ENCODE assay signal across 18 cellular contexts in genomic region chr7:20276705-20277472, GRCh38. TPM values are rescaled to one million over a fixed set of nuclear protein-coding genes. Genes with fewer than 3 reads are reported as not detected.
A peak's percentile ranks its signal among the peaks of the same experiment; 100 is the strongest.
DNase-seq lines count a peak whose midpoint lies in the region; ATAC-seq lines count a peak whose summit lies in the region.
"Had no signal": no experiment of that assay in that cellular context is flagged by ENCODE, and none has a peak within 500 bp of the region (broad histone marks: within the 10 kb centered on the region; RNA-seq: fewer than 3 reads in every experiment).

No MANE protein-coding gene starts in this region.

- H3K27me3 Mint-ChIP-seq in T-helper 1 cell treated with Interleukin-12 subunit alpha and Interleukin-12 subunit beta and Interleukin-4 antibody, amounts not matched to agents 30 μg/mL and 1 μg/mL, for 36 hours (ENCODE audit: low read depth) = no peaks in the 10 kb centered on the region
- H3K27me3 Mint-ChIP-seq in stimulated activated naive CD8-positive, alpha-beta T cell treated with anti-CD3 and anti-CD28 coated beads, Interleukin-15, amount 100 ng/mL, for 72 hours = no peaks in the 10 kb centered on the region
- H3K27me3 Mint-ChIP-seq in activated CD8-positive, alpha-beta T cell treated with anti-CD3 and anti-CD28 coated beads, Interleukin-2, amount 10 ng/mL, durations not matched to agents 7 days and 5 days (ENCODE audit: low read depth) = no peaks in the 10 kb centered on the region

- H3K9me3 Mint-ChIP-seq in T-helper 1 cell treated with Interleukin-12 subunit alpha and Interleukin-12 subunit beta and Interleukin-4 antibody, amounts not matched to agents 30 μg/mL and 1 μg/mL, for 36 hours = no peaks in the 10 kb centered on the region
- no peaks in the 10 kb centered on the region for H3K9me3 Mint-ChIP-seq in stimulated activated naive CD8-positive, alpha-beta T cell treated with anti-CD3 and anti-CD28 coated beads, Interleukin-15, amount 100 ng/mL, for 72 hours
- no peaks in the 10 kb centered on the region for H3K9me3 Mint-ChIP-seq in activated CD8-positive, alpha-beta T cell treated with anti-CD3 and anti-CD28 coated beads, Interleukin-2, amount 10 ng/mL, durations not matched to agents 7 days and 5 days (ENCODE audit: insufficient read depth)
- H3K9me3 Mint-ChIP-seq: CD8-positive, alpha-beta T cell; HFFc6 had no signal

- CTCF ChIA-PET in activated CD8-positive, alpha-beta T cell treated with anti-CD3 and anti-CD28 coated beads, Interleukin-2, amount 10 ng/mL, durations not matched to agents 7 days and 5 days (lab: Charles Lee) = interaction anchor here (1.0 kb wide), 1 partner anchor 568 kb away, joined by 3 read pairs; the partner anchor contains the start of gene POLR1F

- DNase-seq in T-helper 1 cell (no peak), left ventricle myocardium superior (no peak)
- no peak for DNase-seq in stimulated activated naive CD8-positive, alpha-beta T cell treated with anti-CD3 and anti-CD28 coated beads, Interleukin-15, amount 100 ng/mL, for 72 hours
- no peak for DNase-seq in stimulated activated naive CD8-positive, alpha-beta T cell treated with anti-CD3 and anti-CD28 coated beads, Interleukin-15, Interleukin-2, amounts not matched to agents 100 U/mL and 50 U/mL, for 24 hours
- no peak for DNase-seq in activated CD8-positive, alpha-beta T cell treated with anti-CD3 and anti-CD28 coated beads, Interleukin-2, amount 10 ng/mL, durations not matched to agents 7 days and 5 days
- DNase-seq: CD8-positive, alpha-beta T cell; DMS79; GOT3; HFFc6; Kasumi-1; MM.1S; NCI-H187 treated with DMSO at 0.1 percent for 48 hours; NCI-H748 treated with DMSO at 0.1 percent for 48 hours; Peyer's patch had no signal

- no peaks in the 10 kb centered on the region for H3K4me1 Mint-ChIP-seq in T-helper 1 cell treated with Interleukin-12 subunit alpha and Interleukin-12 subunit beta and Interleukin-4 antibody, amounts not matched to agents 30 μg/mL and 1 μg/mL, for 36 hours (ENCODE audit: low read depth)
- H3K4me1 Mint-ChIP-seq in stimulated activated naive CD8-positive, alpha-beta T cell treated with anti-CD3 and anti-CD28 coated beads, Interleukin-15, amount 100 ng/mL, for 72 hours = no peaks in the 10 kb centered on the region
- no peaks in the 10 kb centered on the region for H3K4me1 Mint-ChIP-seq in activated CD8-positive, alpha-beta T cell treated with anti-CD3 and anti-CD28 coated beads, Interleukin-2, amount 10 ng/mL, durations not matched to agents 7 days and 5 days (ENCODE audit: low read depth)

- peak overlapping the region; percentile 3 for H3K27ac Mint-ChIP-seq in T-helper 1 cell treated with Interleukin-12 subunit alpha and Interleukin-12 subunit beta and Interleukin-4 antibody, amounts not matched to agents 30 μg/mL and 1 μg/mL, for 36 hours
- no peak overlapping the region for H3K27ac Mint-ChIP-seq in stimulated activated naive CD8-positive, alpha-beta T cell treated with anti-CD3 and anti-CD28 coated beads, Interleukin-15, amount 100 ng/mL, for 72 hours
- no peak overlapping the region for H3K27ac Mint-ChIP-seq in activated CD8-positive, alpha-beta T cell treated with anti-CD3 and anti-CD28 coated beads, Interleukin-2, amount 10 ng/mL, durations not matched to agents 7 days and 5 days
- H3K27ac Mint-ChIP-seq: CD8-positive, alpha-beta T cell; HFFc6 had no signal

- POLR2A ChIA-PET in activated CD8-positive, alpha-beta T cell treated with anti-CD3 and anti-CD28 coated beads, Interleukin-2, amount 10 ng/mL, durations not matched to agents 7 days and 5 days (lab: Charles Lee) = no interaction called here

- peak; percentile 62 for ATAC-seq in stimulated activated naive CD8-positive, alpha-beta T cell treated with anti-CD3 and anti-CD28 coated beads, Interleukin-15, amount 100 ng/mL, for 72 hours
- ATAC-seq in stimulated activated naive CD8-positive, alpha-beta T cell treated with anti-CD3 and anti-CD28 coated beads, Interleukin-15, Interleukin-2, amounts not matched to agents 100 U/mL and 50 U/mL, for 24 hours = no peak
- ATAC-seq in activated CD8-positive, alpha-beta T cell treated with anti-CD3 and anti-CD28 coated beads, Interleukin-2, amount 10 ng/mL, durations not matched to agents 7 days and 5 days = peak; percentile 60
- ATAC-seq in left ventricle myocardium superior (no peak), GM19467 (IDR thresholded peaks at IDR 0.05; ENCODE audit: unreplicated experiment) (no peak), HG02759 (IDR thresholded peaks at IDR 0.05; ENCODE audit: unreplicated experiment) (no peak)
- ATAC-seq: CD8-positive, alpha-beta T cell; Right ventricle myocardium inferior had no signal

- intact Hi-C loops in left ventricle myocardium superior (cut with micrococcal nuclease) = no loop called here

- no peak overlapping the region for H3K4me3 Mint-ChIP-seq in T-helper 1 cell treated with Interleukin-12 subunit alpha and Interleukin-12 subunit beta and Interleukin-4 antibody, amounts not matched to agents 30 μg/mL and 1 μg/mL, for 36 hours
- no peak overlapping the region for H3K4me3 Mint-ChIP-seq in stimulated activated naive CD8-positive, alpha-beta T cell treated with anti-CD3 and anti-CD28 coated beads, Interleukin-15, amount 100 ng/mL, for 72 hours
- no peak overlapping the region for H3K4me3 Mint-ChIP-seq in activated CD8-positive, alpha-beta T cell treated with anti-CD3 and anti-CD28 coated beads, Interleukin-2, amount 10 ng/mL, durations not matched to agents 7 days and 5 days
- H3K4me3 Mint-ChIP-seq: CD8-positive, alpha-beta T cell; HFFc6 had no signal

- no peaks in the 10 kb centered on the region for H3K36me3 Mint-ChIP-seq in T-helper 1 cell treated with Interleukin-12 subunit alpha and Interleukin-12 subunit beta and Interleukin-4 antibody, amounts not matched to agents 30 μg/mL and 1 μg/mL, for 36 hours (ENCODE audit: low read depth)
- no peaks in the 10 kb centered on the region for H3K36me3 Mint-ChIP-seq in activated CD8-positive, alpha-beta T cell treated with anti-CD3 and anti-CD28 coated beads, Interleukin-2, amount 10 ng/mL, durations not matched to agents 7 days and 5 days (ENCODE audit: low read depth)
- H3K36me3 Mint-ChIP-seq: CD8-positive, alpha-beta T cell had no signal

RNA-seq across cellular contexts. Expression of gene ITGB8, which starts 53.8 kb away (rescaled TPM):
- not detected for total RNA-seq in activated CD8-positive, alpha-beta T cell treated with anti-CD3 and anti-CD28 coated beads, Interleukin-2, amount 10 ng/mL, durations not matched to agents 7 days and 5 days
- total RNA-seq in left ventricle myocardium superior = 4.8 TPM
- total RNA-seq: CD8-positive, alpha-beta T cell; HFFc6 had no signal

RNA-seq across cellular contexts. Expression of gene MACC1, which starts 59.7 kb away (rescaled TPM):
- total RNA-seq in activated CD8-positive, alpha-beta T cell treated with anti-CD3 and anti-CD28 coated beads, Interleukin-2, amount 10 ng/mL, durations not matched to agents 7 days and 5 days = under 1 TPM; 0.39 to 0.55 TPM
- 0.05 TPM for total RNA-seq in left ventricle myocardium superior
- total RNA-seq: HFFc6 had no signal

Comparison
In these comparisons a context has a peak if more than half of its experiments do, and no peak if none do; other contexts are left out.
1. ATAC-seq: peak in stimulated activated naive CD8-positive, alpha-beta T cell treated with anti-CD3 and anti-CD28 coated beads, Interleukin-15, amount 100 ng/mL, for 72 hours (single experiment) and activated CD8-positive, alpha-beta T cell treated with anti-CD3 and anti-CD28 coated beads, Interleukin-2, amount 10 ng/mL, durations not matched to agents 7 days and 5 days (single experiment); none in stimulated activated naive CD8-positive, alpha-beta T cell treated with anti-CD3 and anti-CD28 coated beads, Interleukin-15, Interleukin-2, amounts not matched to agents 100 U/mL and 50 U/mL, for 24 hours (single experiment), left ventricle myocardium superior (single experiment), GM19467 (single experiment) and HG02759 (single experiment).